In the genomic region with DNA sequence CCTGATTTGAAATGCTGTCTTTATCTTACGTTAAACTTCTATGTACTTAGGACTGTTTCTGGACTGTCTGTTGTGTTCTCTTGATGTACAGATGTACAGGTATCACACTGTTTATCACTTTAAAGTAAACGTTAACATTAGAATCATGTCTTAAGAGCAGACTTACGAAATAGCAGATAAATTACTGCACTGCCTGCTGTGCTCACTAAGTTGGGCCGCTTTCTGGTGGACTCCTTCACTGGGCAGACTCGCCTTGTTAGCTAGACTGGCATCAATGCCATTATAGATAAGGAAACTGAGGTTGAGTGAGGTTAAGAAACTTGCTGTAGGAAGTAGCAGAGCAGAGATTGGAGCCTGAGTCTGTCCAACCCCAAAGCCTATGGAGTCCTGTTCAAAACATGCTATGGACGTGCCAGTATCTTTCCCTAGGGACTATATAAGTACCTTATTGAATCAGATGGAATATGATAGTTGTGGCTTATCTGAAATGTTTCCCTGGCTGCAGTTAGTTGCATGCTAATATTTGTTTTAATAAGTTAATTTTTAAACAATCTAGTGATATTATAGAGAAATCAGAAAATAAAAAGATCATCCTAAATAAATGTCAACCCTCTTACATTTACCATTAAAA, we compare ENCODE assay signal across 24 cellular contexts.
"Had no signal": no experiment of that assay in that cellular context is flagged by ENCODE, and none has a peak within 500 bp of the region (broad histone marks: within the 10 kb centered on the region; RNA-seq: fewer than 3 reads in every experiment).

No MANE protein-coding gene starts in this region.

- H3K9ac ChIP-seq: neural progenitor cell, SK-N-SH had no signal

- H3K4me1 ChIP-seq: neural progenitor cell, testis had no signal

- H2AFZ ChIP-seq: neural progenitor cell had no signal

- H3K4me3 Mint-ChIP-seq: activated CD4-positive, alpha-beta T cell treated with anti-CD3 and anti-CD28 coated beads, Interleukin-2, amount 10 ng/mL, durations not matched to agents 7 days and 5 days; activated naive CD8-positive, alpha-beta T cell treated with anti-CD3 and anti-CD28 coated beads for 36 hours; activated T-helper 17 cell treated with anti-CD3 and anti-CD28 coated beads, Interleukin-2, amount 50 U/mL, for 72 hours; naive B cell; neural progenitor cell; stimulated activated memory B cell treated with anti-CD40 and anti-IgM and Interleukin-4, amounts not matched to agents 10 μg/mL and 1 μg/mL and 100 μg/mL, for 72 hours; type B pancreatic cell had no signal

- H3K27ac Mint-ChIP-seq: activated CD4-positive, alpha-beta T cell treated with anti-CD3 and anti-CD28 coated beads, Interleukin-2, amount 10 ng/mL, durations not matched to agents 7 days and 5 days; activated naive CD8-positive, alpha-beta T cell treated with anti-CD3 and anti-CD28 coated beads for 36 hours; activated T-helper 17 cell treated with anti-CD3 and anti-CD28 coated beads, Interleukin-2, amount 50 U/mL, for 72 hours; neural progenitor cell; stimulated activated memory B cell treated with anti-CD40 and anti-IgM and Interleukin-4, amounts not matched to agents 10 μg/mL and 1 μg/mL and 100 μg/mL, for 72 hours; type B pancreatic cell had no signal

- H3K4me3 ChIP-seq: cardiac muscle cell, esophagus squamous epithelium, neural progenitor cell, ovary, sigmoid colon, spleen, testis had no signal

- H3K27ac ChIP-seq: cardiac muscle cell, esophagus squamous epithelium, neural progenitor cell, ovary, sigmoid colon, spleen, testis had no signal

- H3K36me3 ChIP-seq: cardiac muscle cell, ovary, sigmoid colon had no signal

- DNase-seq: activated CD4-positive, alpha-beta T cell treated with anti-CD3 and anti-CD28 coated beads, Interleukin-2, amount 10 ng/mL, durations not matched to agents 7 days and 5 days; activated CD4-positive, CD25-positive, alpha-beta regulatory T cell; activated naive CD4-positive, alpha-beta T cell; activated naive CD8-positive, alpha-beta T cell treated with anti-CD3 and anti-CD28 coated beads for 36 hours; activated T-cell treated with anti-CD3 and anti-CD28 coated beads, Interleukin-2, amount 50 U/mL, for 1 hour; amygdala; dermis blood vessel endothelial cell; effector memory CD4-positive, alpha-beta T cell; esophagus squamous epithelium; hypothalamus; islet precursor cell; mammary epithelial cell; naive B cell; ovary; sigmoid colon; SK-N-SH; spleen; stimulated activated CD4-positive, alpha-beta T cell treated with anti-CD3 and anti-CD28 coated beads, Interleukin-4, amount 100 ng/mL, for 4 hours; testis had no signal

- H3K4me2 ChIP-seq: neural progenitor cell, SK-N-SH had no signal

- H3K9me3 ChIP-seq: esophagus squamous epithelium, ovary, testis had no signal

- H3K27me3 Mint-ChIP-seq: naive B cell; stimulated activated memory B cell treated with anti-CD40 and anti-IgM and Interleukin-4, amounts not matched to agents 10 μg/mL and 1 μg/mL and 100 μg/mL, for 72 hours; type B pancreatic cell had no signal

- H3K4me1 Mint-ChIP-seq: activated CD4-positive, alpha-beta T cell treated with anti-CD3 and anti-CD28 coated beads, Interleukin-2, amount 10 ng/mL, durations not matched to agents 7 days and 5 days; activated naive CD8-positive, alpha-beta T cell treated with anti-CD3 and anti-CD28 coated beads for 36 hours; activated T-helper 17 cell treated with anti-CD3 and anti-CD28 coated beads, Interleukin-2, amount 50 U/mL, for 72 hours; neural progenitor cell had no signal

- H3K36me3 Mint-ChIP-seq: activated naive CD8-positive, alpha-beta T cell treated with anti-CD3 and anti-CD28 coated beads for 36 hours; stimulated activated memory B cell treated with anti-CD40 and anti-IgM and Interleukin-4, amounts not matched to agents 10 μg/mL and 1 μg/mL and 100 μg/mL, for 72 hours had no signal

- ATAC-seq: activated T-helper 17 cell treated with anti-CD3 and anti-CD28 coated beads, Interleukin-2, amount 50 U/mL, for 72 hours; stimulated activated memory B cell treated with anti-CD40 and anti-IgM and Interleukin-4, amounts not matched to agents 10 μg/mL and 1 μg/mL and 100 μg/mL, for 72 hours had no signal

- H3K27me3 ChIP-seq: cardiac muscle cell, esophagus squamous epithelium, neural progenitor cell, ovary, sigmoid colon, spleen, testis had no signal
